In the genomic region with DNA sequence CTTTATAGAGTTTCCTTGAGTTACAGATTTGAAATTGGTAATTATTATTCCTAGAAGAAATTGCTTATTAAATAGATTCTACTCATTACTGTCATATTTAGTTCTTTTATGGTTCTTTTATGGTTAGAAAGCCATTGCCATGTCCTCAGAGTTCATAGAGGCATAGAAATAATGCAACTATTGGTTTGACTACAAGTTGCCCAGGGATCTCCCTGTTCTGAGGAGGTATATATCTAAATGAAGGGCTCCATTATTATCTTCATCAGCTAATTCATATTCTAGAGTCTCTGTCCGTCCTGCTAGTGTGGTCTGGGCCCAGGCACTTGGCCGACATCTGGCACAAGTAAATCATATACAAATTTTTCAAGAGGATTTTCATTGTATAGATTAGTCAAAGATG, we compare ENCODE assay signal across 35 cellular contexts.
"Had no signal": no experiment of that assay in that cellular context is flagged by ENCODE, and none has a peak within 500 bp of the region (broad histone marks: within the 10 kb centered on the region; RNA-seq: fewer than 3 reads in every experiment).

No MANE protein-coding gene starts in this region.

- H3K27me3 ChIP-seq: MG63 had no signal

- H3K36me3 ChIP-seq: MG63 had no signal

- H3K9me3 ChIP-seq: MG63 had no signal

- DNase-seq: Kasumi-1, MG63, MM.1S, MV-4-11, NCI-H1048, NCI-H1092, NCI-H1092 treated with DMSO at 0.1 percent for 48 hours, NCI-H1105, NCI-H1105 treated with DMSO at 0.1 percent for 48 hours, NCI-H1417, NCI-H1417 treated with DMSO at 0.1 percent for 48 hours, NCI-H1436, NCI-H1436 treated with DMSO at 0.1 percent for 48 hours, NCI-H146, NCI-H1694, NCI-H1694 treated with DMSO at 0.1 percent for 48 hours, NCI-H187, NCI-H187 treated with DMSO at 0.1 percent for 48 hours, NCI-H1930, NCI-H2029, NCI-H2029 treated with DMSO at 0.1 percent for 48 hours, NCI-H2081, NCI-H2081 treated with DMSO at 0.1 percent for 48 hours, NCI-H2107, NCI-H2171, NCI-H2171 treated with DMSO at 0.1 percent for 48 hours, NCI-H2227 treated with DMSO at 0.1 percent for 48 hours, NCI-H226, NCI-H345, NCI-H446, NCI-H446 treated with DMSO at 0.1 percent for 48 hours, NCI-H510A, NCI-H510A treated with DMSO at 0.1 percent for 48 hours, NCI-H524, NCI-H524 treated with DMSO at 0.1 percent for 48 hours had no signal

- H3K4me3 ChIP-seq: MG63 had no signal
